In the genomic region with DNA sequence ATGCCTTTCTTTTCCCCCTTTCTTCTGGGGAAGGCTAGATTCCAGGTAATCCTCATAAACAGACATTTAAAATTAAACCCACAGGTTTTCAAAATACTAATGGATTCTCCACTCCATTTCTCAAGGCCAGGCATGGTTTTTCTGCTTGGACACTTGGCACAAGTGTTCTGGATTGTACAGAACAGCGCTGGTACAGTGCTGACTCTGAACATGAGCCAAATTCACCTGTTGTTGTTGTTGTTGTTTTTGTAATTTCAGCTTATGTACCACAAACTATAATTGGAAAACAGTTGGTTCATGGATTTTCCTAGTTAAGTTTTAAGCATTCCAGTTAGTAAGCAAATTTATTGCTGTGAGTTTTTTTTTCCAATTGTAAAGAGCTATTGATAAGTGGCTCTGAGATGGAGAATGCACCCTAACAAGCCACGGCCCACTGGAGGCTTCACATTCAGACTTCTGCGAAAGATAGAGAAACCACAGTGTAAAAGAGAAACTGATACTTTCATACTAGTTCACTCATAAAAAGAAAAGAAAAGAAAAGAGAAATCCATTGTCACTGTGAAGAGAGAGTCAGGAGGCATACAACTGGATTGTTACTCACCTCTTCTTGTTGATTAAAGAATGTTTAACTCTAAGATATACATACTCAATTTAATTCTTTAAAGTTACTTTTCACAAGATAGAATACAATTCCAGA, we compare ENCODE assay signal across 10 cellular contexts.
DNase-seq lines count a peak whose midpoint lies in the region; ATAC-seq, FAIRE-seq and TF ChIP-seq lines count a peak whose summit lies in the region.
"Had no signal": no experiment of that assay in that cellular context is flagged by ENCODE, and none has a peak within 500 bp of the region (broad histone marks: within the 10 kb centered on the region; RNA-seq: fewer than 3 reads in every experiment).

No MANE protein-coding gene starts in this region.

- no peak overlapping the region for H2AFZ ChIP-seq in MM.1S (ENCODE audit: low read length)

- FAIRE-seq in HTR-8/SVneo (lab: Jason Lieb, UNC), result no peak

- H3K79me2 ChIP-seq in MM.1S (ENCODE audit: low read length), result no peaks in the 10 kb centered on the region

- no peaks in the 10 kb centered on the region for H3K36me3 ChIP-seq in MM.1S (replicated peaks; ENCODE audit: insufficient read depth, low read length)

- peaks cover 5% of the 10 kb centered on the region; the same call in 1 of the 2 replicates for H3F3A ChIP-seq in MM.1S (ENCODE audit: insufficient read depth, low read length)

- H3K9me2 ChIP-seq in MM.1S (replicated peaks; ENCODE audit: insufficient read depth, low read length), result no peaks in the 10 kb centered on the region

- no peaks in the 10 kb centered on the region for H4K20me1 ChIP-seq in MM.1S (ENCODE audit: insufficient read depth, low read length)

- H3K4me1 ChIP-seq in MM.1S (ENCODE audit: low read length), result peaks cover 6% of the 10 kb centered on the region

- ATAC-seq in GM18909 (IDR thresholded peaks at IDR 0.05; ENCODE audit: poor library complexity, unreplicated experiment) (peak; percentile 92), HG02623 (IDR thresholded peaks at IDR 0.05; ENCODE audit: unreplicated experiment) (peak; percentile 96)

- in situ Hi-C loops in KBM-7 (cut with MboI; ENCODE audit: low pct_unique_long_range_greater_than_20kb, low sequenced_read_pairs), result no loop called here

- no peak for TF ChIP-seq CTCF in MM.1S (IDR thresholded peaks at IDR 0.05; ENCODE audit: low read length)

- H3K4me3 ChIP-seq in MM.1S (ENCODE audit: low read length), result no peak overlapping the region

- H3K27me3 ChIP-seq in MM.1S (replicated peaks; ENCODE audit: insufficient read depth, low read length), result no peaks in the 10 kb centered on the region

- no peaks in the 10 kb centered on the region for H3K9me3 ChIP-seq in MM.1S (replicated peaks; ENCODE audit: insufficient read depth, low read length)

- DNase-seq in MM.1S, result peak; percentile 63
- DNase-seq in stimulated activated CD4-positive, alpha-beta T cell treated with anti-CD3 and anti-CD28 coated beads, Interleukin-12 subunit alpha, Interleukin-12 subunit beta, amount 100 ng/mL, for 48 hours (ENCODE audit: low read depth in 2 of 3, low spot score in 1 of 3), result peak in 2 of 3 donors; percentile 15 to 26
- no peak for DNase-seq in KBM-7
- no peak for DNase-seq in AG08395 (ENCODE audit: low spot score)
- DNase-seq in HTR-8/SVneo (ENCODE audit: insufficient read length, low spot score), result no peak
- no peak for DNase-seq in AML-193 (lab: John Stamatoyannopoulos, UW)
- DNase-seq: naive B cell, NCI-H1694 treated with DMSO at 0.1 percent for 48 hours had no signal

- H3K4me2 ChIP-seq in MM.1S (ENCODE audit: low read depth, low read length), result peak overlapping the region; percentile 11; the same call in 1 of the 2 replicates

- no peak overlapping the region for H3K9ac ChIP-seq in MM.1S (ENCODE audit: low read length)

- no peak overlapping the region for H3K27ac ChIP-seq in MM.1S (ENCODE audit: low read length)

Comparison
In these comparisons a context has a peak if more than half of its experiments do, and no peak if none do; other contexts are left out.
1. DNase-seq: peak in MM.1S (single experiment) and stimulated activated CD4-positive, alpha-beta T cell treated with anti-CD3 and anti-CD28 coated beads, Interleukin-12 subunit alpha, Interleukin-12 subunit beta, amount 100 ng/mL, for 48 hours (2 of 3); none in KBM-7 (single experiment), AG08395 (single experiment), HTR-8/SVneo (single experiment) and AML-193 (0 of 2).